In the genomic region with DNA sequence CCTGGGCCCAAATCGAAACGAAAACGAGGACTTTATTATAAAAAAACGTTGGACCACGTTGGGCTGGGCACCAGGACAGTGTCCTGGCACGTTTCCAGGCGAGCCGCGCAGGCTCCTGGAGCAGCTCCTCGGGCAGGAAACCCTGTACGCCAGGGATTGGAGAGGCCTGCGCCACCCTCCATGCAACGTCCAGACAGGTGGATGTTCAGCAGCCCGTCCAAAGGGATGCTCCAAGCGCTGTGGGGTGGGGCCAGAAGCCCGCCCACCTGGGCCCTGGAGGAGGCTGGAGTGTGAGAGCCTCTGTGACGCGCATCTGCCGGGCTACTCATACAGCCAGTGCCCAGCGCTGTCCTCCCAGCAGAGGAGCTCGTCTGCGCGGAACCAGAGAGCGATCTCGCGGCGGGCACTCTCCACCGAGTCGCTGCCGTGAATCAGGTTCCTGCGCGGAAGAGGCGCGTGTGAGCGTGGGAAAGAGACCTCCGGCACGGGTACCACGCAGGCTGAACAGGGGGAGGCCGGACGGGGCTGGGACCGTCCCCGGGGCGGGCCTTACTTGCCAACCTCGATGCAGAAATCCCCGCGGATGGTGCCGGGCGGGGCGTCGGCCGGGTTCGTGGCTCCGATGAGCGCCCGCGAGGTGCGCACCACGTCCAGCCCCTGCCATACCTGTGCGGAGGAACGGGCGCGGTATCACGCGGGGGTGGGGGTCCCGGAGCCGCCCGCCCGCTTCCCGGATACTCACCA, we compare ENCODE assay signal across 8 cellular contexts. TPM values are rescaled to one million over a fixed set of nuclear protein-coding genes. Genes with fewer than 3 reads are reported as not detected.
DNase-seq lines count a peak whose midpoint lies in the region; ATAC-seq, FAIRE-seq and TF ChIP-seq lines count a peak whose summit lies in the region.

No MANE protein-coding gene starts in this region.

- peaks cover 6 to 24% of the 10 kb centered on the region in 2 donors for H3K4me1 ChIP-seq in kidney (ENCODE audit: control insufficient read depth in 1 of 2, insufficient read depth in 1 of 2, low read depth in 1 of 2, low read length in 2 of 2)

- no peak for FAIRE-seq in kidney (lab: Jason Lieb, UNC)

- H3K9me3 Mint-ChIP-seq in T-helper 2 cell treated with Interferon-gamma antibody and Interleukin-4, amounts not matched to agents 5 μg/mL and 100 μg/mL, for 36 hours, result no peaks in the 10 kb centered on the region

- no peaks in the 10 kb centered on the region for H3K27me3 Mint-ChIP-seq in T-helper 2 cell treated with Interferon-gamma antibody and Interleukin-4, amounts not matched to agents 5 μg/mL and 100 μg/mL, for 36 hours (ENCODE audit: low read depth)

- peaks cover 22% of the 10 kb centered on the region for H3K36me3 Mint-ChIP-seq in T-helper 2 cell treated with Interferon-gamma antibody and Interleukin-4, amounts not matched to agents 5 μg/mL and 100 μg/mL, for 36 hours (ENCODE audit: low read depth)

- H3K4me3 ChIP-seq in cardiac fibroblast (replicated peaks in 1 of 2; ENCODE audit: low read depth in 2 of 2, low read length in 2 of 2) (peak overlapping the region; percentile 76 to 78), kidney (ENCODE audit: low read length in 2 of 2) (peak overlapping the region; percentile 32 to 76)

- no peak for TF ChIP-seq CTCF in cardiac fibroblast (IDR thresholded peaks at IDR 0.05; ENCODE audit: low read depth, low read length)
- TF ChIP-seq CTCF in kidney (IDR thresholded peaks at IDR 0.05; ENCODE audit: borderline replicate concordance, extremely low read depth, insufficient read depth), result no peak

- ATAC-seq in HG02885 (IDR thresholded peaks at IDR 0.05; ENCODE audit: poor library complexity, unreplicated experiment) (no peak), GM18909 (IDR thresholded peaks at IDR 0.05; ENCODE audit: poor library complexity, unreplicated experiment) (no peak)

- no peaks in the 10 kb centered on the region for H3K9me3 ChIP-seq in kidney (ENCODE audit: control insufficient read depth in 1 of 2, low read length in 2 of 2)

- peak overlapping the region; percentile 74 for H3K4me3 Mint-ChIP-seq in T-helper 2 cell treated with Interferon-gamma antibody and Interleukin-4, amounts not matched to agents 5 μg/mL and 100 μg/mL, for 36 hours

- H3K27ac ChIP-seq in kidney (ENCODE audit: low read depth in 2 of 2, low read length in 2 of 2), result peak overlapping the region in 1 of 2 donors; percentile 16

- peaks cover 3 to 6% of the 10 kb centered on the region in 2 donors for H3K36me3 ChIP-seq in kidney (ENCODE audit: control insufficient read depth in 1 of 2, insufficient read depth in 2 of 2, low read length in 2 of 2)

- peaks cover 2% of the 10 kb centered on the region for H3K4me1 Mint-ChIP-seq in T-helper 2 cell treated with Interferon-gamma antibody and Interleukin-4, amounts not matched to agents 5 μg/mL and 100 μg/mL, for 36 hours (ENCODE audit: low read depth)

- intact Hi-C loops in kidney (cut with DNase I), result no loop called here

- peak overlapping the region; percentile 2 to 22 for H3K9ac ChIP-seq in kidney (ENCODE audit: low read length in 2 of 2)

- H3K27ac Mint-ChIP-seq in T-helper 2 cell treated with Interferon-gamma antibody and Interleukin-4, amounts not matched to agents 5 μg/mL and 100 μg/mL, for 36 hours, result peak overlapping the region; percentile 55

- peak; percentile 79 for DNase-seq in AG20443 (ENCODE audit: low spot score)
- peak; percentile 60 for DNase-seq in HPDE6-E6E7 (ENCODE audit: extremely low spot score)
- peak; percentile 39 for DNase-seq in T-helper 2 cell treated with Interferon-gamma antibody and Interleukin-4, amounts not matched to agents 5 μg/mL and 100 μg/mL, for 36 hours (ENCODE audit: low spot score)
- peak; percentile 61 to 72 for DNase-seq in cardiac fibroblast (ENCODE audit: low read depth in 2 of 2)
- peak; percentile 91 for DNase-seq in kidney
- peak; percentile 63 for DNase-seq in stimulated activated CD4-positive, alpha-beta T cell treated with anti-CD3 and anti-CD28 coated beads, Interleukin-12 subunit alpha, Interleukin-12 subunit beta, amount 100 ng/mL, for 4 hours

RNA-seq across cellular contexts. Expression of gene NME3, which starts 0.8 kb away (rescaled TPM):
- 70.8 TPM for total RNA-seq in kidney
- polyA plus RNA-seq in kidney (ENCODE audit: insufficient read depth, low read depth, low replicate concordance), result 123 TPM

RNA-seq across cellular contexts. Expression of gene EME2, which starts 2.1 kb away (rescaled TPM):
- total RNA-seq in kidney, result 23.8 TPM
- polyA plus RNA-seq in kidney (ENCODE audit: insufficient read depth, low read depth, low replicate concordance), result 5.1 TPM

RNA-seq across cellular contexts. Expression of gene MRPS34, which starts 2.4 kb away (rescaled TPM):
- total RNA-seq in kidney, result 61.7 TPM
- 187 TPM for polyA plus RNA-seq in kidney (ENCODE audit: insufficient read depth, low read depth, low replicate concordance)

RNA-seq across cellular contexts. Expression of gene SPSB3, which starts 11.9 kb away (rescaled TPM):
- 57.7 TPM for total RNA-seq in kidney
- 55.1 TPM for polyA plus RNA-seq in kidney (ENCODE audit: insufficient read depth, low read depth, low replicate concordance)

RNA-seq across cellular contexts. Expression of gene NUBP2, which starts 12.3 kb away (rescaled TPM):
- 42.8 TPM for total RNA-seq in kidney
- polyA plus RNA-seq in kidney (ENCODE audit: insufficient read depth, low read depth, low replicate concordance), result 71.1 TPM

Comparison
In these comparisons a context has a peak if more than half of its experiments do, and no peak if none do; other contexts are left out.
1. DNase-seq: peak in every context shown above with its lines; median percentile 91 in kidney; 79 in AG20443; 66 in cardiac fibroblast; 63 in stimulated activated CD4-positive, alpha-beta T cell treated with anti-CD3 and anti-CD28 coated beads, Interleukin-12 subunit alpha, Interleukin-12 subunit beta, amount 100 ng/mL, for 4 hours; 60 in HPDE6-E6E7; 39 in T-helper 2 cell treated with Interferon-gamma antibody and Interleukin-4, amounts not matched to agents 5 μg/mL and 100 μg/mL, for 36 hours.